Comparison of ENCODE assay signal across 9 cellular contexts in the genomic region with DNA sequence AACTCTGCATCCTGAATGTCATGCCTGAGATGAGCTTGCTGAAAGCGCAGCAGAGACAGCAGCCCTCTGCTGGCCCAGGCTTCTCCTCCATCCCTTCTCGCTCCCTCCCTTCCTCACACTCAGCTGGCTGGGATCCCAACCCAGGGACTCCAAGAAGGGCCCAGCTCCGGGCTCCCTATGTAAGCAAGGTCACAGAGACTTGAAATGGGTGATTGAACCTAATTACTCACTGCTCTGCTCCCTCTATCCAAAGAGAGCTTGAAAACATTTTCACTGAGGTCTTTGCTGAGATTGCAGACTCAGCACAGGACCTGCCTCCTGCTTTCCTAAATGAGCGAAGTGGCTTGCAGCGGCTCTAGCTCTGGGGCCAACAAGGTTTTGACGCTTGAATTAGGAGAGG. TPM values are rescaled to one million over a fixed set of nuclear protein-coding genes. Genes with fewer than 3 reads are reported as not detected.
DNase-seq lines count a peak whose midpoint lies in the region; ATAC-seq and TF ChIP-seq lines count a peak whose summit lies in the region.
"Had no signal": no experiment of that assay in that cellular context is flagged by ENCODE, and none has a peak within 500 bp of the region (broad histone marks: within the 10 kb centered on the region; RNA-seq: fewer than 3 reads in every experiment).

No MANE protein-coding gene starts in this region.

- no peak for TF ChIP-seq POLR2A in upper lobe of left lung (IDR thresholded peaks at IDR 0.05)

- no peaks in the 10 kb centered on the region for H3K9me3 ChIP-seq in upper lobe of left lung

- TF ChIP-seq CTCF in epithelial cell of proximal tubule (conservative IDR thresholded peaks at IDR 0.05; ENCODE audit: low read depth, low read length) (peak; percentile 56), upper lobe of left lung (IDR thresholded peaks at IDR 0.05) (no peak)

- no peaks in the 10 kb centered on the region for H3K36me3 ChIP-seq in upper lobe of left lung

- ATAC-seq in upper lobe of left lung (ENCODE audit: low FRiP score in 2 of 2) (peak in 1 of 2 donors; percentile 56), GM21529 (IDR thresholded peaks at IDR 0.05; ENCODE audit: unreplicated experiment) (no peak)

- H3K4me1 ChIP-seq in upper lobe of left lung, result peaks cover 56 to 89% (median 70%) of the 10 kb centered on the region in 4 donors

- DNase-seq in NCI-H510A treated with DMSO at 0.1 percent for 48 hours (lab: John Stamatoyannopoulos, UW) (peak; percentile 14), NCI-H510A (lab: John Stamatoyannopoulos, UW) (no peak), epithelial cell of proximal tubule (ENCODE audit: low read depth) (peak; percentile 74), medulla oblongata (ENCODE audit: extremely low spot score) (peak; percentile 82), upper lobe of left lung (no peak), NCI-H2171 (lab: John Stamatoyannopoulos, UW) (no peak), GM19240 (ENCODE audit: insufficient read length, low spot score) (no peak)
- DNase-seq: NCI-H1694 treated with DMSO at 0.1 percent for 48 hours had no signal

- TF ChIP-seq EP300 in upper lobe of left lung (IDR thresholded peaks at IDR 0.05), result no peak

- H3K4me3 ChIP-seq in epithelial cell of proximal tubule (ENCODE audit: low read depth, low read length) (no peak overlapping the region), upper lobe of left lung (no peak overlapping the region)

- peak overlapping the region; percentile 70 to 85 (median 84) for H3K27ac ChIP-seq in upper lobe of left lung

- no peaks in the 10 kb centered on the region for H3K27me3 ChIP-seq in upper lobe of left lung

- WGBS in upper lobe of left lung, 2 donors, result 58 to 60% methylated on average over 6 of the region's 6 CpGs

RNA-seq across cellular contexts. Expression of a gene that starts 42.8 kb away (rescaled TPM):
- total RNA-seq in epithelial cell of proximal tubule, result 34.8 and 38.1 TPM in 2 replicates
- total RNA-seq in upper lobe of left lung, result 100 to 1,000 TPM in 2 of 6 donors, 10 to 100 TPM in 4; 82.8 to 161 (median 96.8) TPM

Comparison
In these comparisons a context has a peak if more than half of its experiments do, and no peak if none do; other contexts are left out.
1. DNase-seq: peak in NCI-H510A treated with DMSO at 0.1 percent for 48 hours (single experiment), epithelial cell of proximal tubule (single experiment) and medulla oblongata (single experiment); none in NCI-H510A (single experiment), upper lobe of left lung (0 of 2), NCI-H2171 (single experiment) and GM19240 (single experiment).